ENCODE assay signal across 20 cellular contexts in the genomic region with DNA sequence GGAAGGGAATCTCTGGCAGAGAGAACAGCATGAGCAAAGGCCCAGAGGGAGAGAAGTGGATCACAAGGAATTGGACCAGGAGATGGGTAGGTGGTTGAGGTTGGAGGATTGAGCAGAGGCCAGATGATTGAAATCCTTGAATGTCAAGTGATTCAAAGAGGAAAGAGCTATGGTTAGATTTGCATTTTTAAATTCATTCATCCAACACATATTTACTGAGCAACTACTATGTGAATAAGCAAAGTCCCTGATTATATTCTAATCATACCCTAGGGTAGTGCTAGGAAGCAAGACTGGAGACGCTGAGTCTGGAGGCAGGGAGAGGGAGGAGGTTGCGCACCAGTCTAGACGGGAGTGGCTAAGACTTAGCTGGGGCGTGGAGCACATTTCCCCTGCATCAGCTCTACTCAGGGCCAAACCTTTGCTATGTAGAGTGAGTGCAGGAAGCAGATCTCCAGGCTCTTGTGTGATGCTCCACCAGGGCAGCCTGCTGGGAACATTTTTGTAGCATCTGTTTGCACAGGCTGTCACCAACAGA. TPM values are rescaled to one million over a fixed set of nuclear protein-coding genes. Genes with fewer than 3 reads are reported as not detected.
"Had no signal": no experiment of that assay in that cellular context is flagged by ENCODE, and none has a peak within 500 bp of the region (broad histone marks: within the 10 kb centered on the region; RNA-seq: fewer than 3 reads in every experiment).

No MANE protein-coding gene starts in this region.

- FAIRE-seq: small intestine had no signal

- DNase-seq: colonic mucosa; dermis blood vessel endothelial cell; foreskin keratinocyte; head of caudate nucleus; hippocampal formation; mesendoderm; naive thymus-derived CD8-positive, alpha-beta T cell; ovary; small intestine; stimulated activated CD4-positive, alpha-beta T cell treated with anti-CD3 and anti-CD28 coated beads, Interleukin-12 subunit alpha, Interleukin-12 subunit beta, amount 100 ng/mL, for 4 hours; stimulated activated naive CD4-positive, alpha-beta T cell; stomach; substantia nigra; trophoblast cell had no signal

- H3K4me3 ChIP-seq: colonic mucosa, ovary, right atrium auricular region, stomach, thoracic aorta had no signal

- H3K36me3 ChIP-seq: colonic mucosa, ovary, right atrium auricular region, stomach, thoracic aorta had no signal

- H3K27ac Mint-ChIP-seq: naive thymus-derived CD8-positive, alpha-beta T cell had no signal

- H3K4me1 ChIP-seq: colonic mucosa, foreskin keratinocyte had no signal

- H3K9me3 ChIP-seq: colonic mucosa, ovary, right atrium auricular region, stomach, thoracic aorta had no signal

- H3K27me3 ChIP-seq: colonic mucosa, ovary, right atrium auricular region had no signal

- H3K27ac ChIP-seq: colonic mucosa, foreskin keratinocyte, ovary, right atrium auricular region, stomach, thoracic aorta had no signal

- H3K4me3 Mint-ChIP-seq: naive thymus-derived CD8-positive, alpha-beta T cell; neural crest cell had no signal

- H3K9me3 Mint-ChIP-seq: naive thymus-derived CD8-positive, alpha-beta T cell; neural crest cell had no signal

- H3K4me1 Mint-ChIP-seq: naive thymus-derived CD8-positive, alpha-beta T cell had no signal

- ATAC-seq: foreskin keratinocyte; naive thymus-derived CD8-positive, alpha-beta T cell had no signal

- H3K36me3 Mint-ChIP-seq: naive thymus-derived CD8-positive, alpha-beta T cell had no signal

RNA-seq across cellular contexts. Expression of a gene that starts 40.2 kb away (rescaled TPM):
- total RNA-seq: dermis blood vessel endothelial cell; epithelial cell of proximal tubule; foreskin keratinocyte; kidney epithelial cell; lung microvascular endothelial cell; naive thymus-derived CD8-positive, alpha-beta T cell had no signal
- polyA plus RNA-seq: foreskin keratinocyte; naive thymus-derived CD8-positive, alpha-beta T cell had no signal
